In the genomic region with DNA sequence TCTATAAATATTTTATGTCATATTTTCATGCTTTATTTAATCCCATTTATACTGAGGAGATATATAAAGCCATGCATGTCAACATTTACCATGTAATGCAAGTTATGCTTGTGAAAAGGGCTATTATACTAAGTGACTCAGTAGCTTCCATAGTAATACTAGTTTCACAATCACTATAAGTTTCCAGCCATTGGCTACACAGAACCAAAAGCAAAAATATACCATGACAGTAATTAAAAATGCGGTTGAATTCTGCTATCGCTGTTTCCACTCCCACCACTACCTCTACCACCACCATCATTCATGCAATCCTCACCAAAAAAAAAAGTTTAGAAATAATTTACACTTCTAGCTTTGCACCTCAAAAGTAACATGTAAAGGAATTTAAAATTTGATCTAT, we compare ENCODE assay signal across 12 cellular contexts.
DNase-seq lines count a peak whose midpoint lies in the region; ATAC-seq, FAIRE-seq and TF ChIP-seq lines count a peak whose summit lies in the region.
"Had no signal": no experiment of that assay in that cellular context is flagged by ENCODE, and none has a peak within 500 bp of the region (broad histone marks: within the 10 kb centered on the region; RNA-seq: fewer than 3 reads in every experiment).

No MANE protein-coding gene starts in this region.

- no peaks in the 10 kb centered on the region for H3K9me3 Mint-ChIP-seq in CD8-positive, alpha-beta T cell

- no peaks in the 10 kb centered on the region for H3F3A ChIP-seq in PC-9 (ENCODE audit: insufficient read depth, low read depth)

- H3K4me3 ChIP-seq in CD8-positive, alpha-beta T cell (ENCODE audit: low read depth, low read length), result no peak overlapping the region
- H3K4me3 ChIP-seq in bronchial epithelial cell (ENCODE audit: low read depth, low read length) (no peak overlapping the region), PC-9 (no peak overlapping the region)
- H3K4me3 ChIP-seq: BLaER1, psoas muscle had no signal

- FAIRE-seq in bronchial epithelial cell (lab: Jason Lieb, UNC), result no peak

- no peaks in the 10 kb centered on the region for H3K36me3 ChIP-seq in CD8-positive, alpha-beta T cell (ENCODE audit: insufficient read depth, low read length)
- H3K36me3 ChIP-seq in bronchial epithelial cell (ENCODE audit: control insufficient read depth, insufficient read depth, low read length), result no peaks in the 10 kb centered on the region
- no peaks in the 10 kb centered on the region for H3K36me3 ChIP-seq in PC-9 (ENCODE audit: low read depth)
- H3K36me3 ChIP-seq: BLaER1 had no signal

- no peak for TF ChIP-seq CTCF in CD8-positive, alpha-beta T cell (IDR thresholded peaks at IDR 0.05)
- TF ChIP-seq CTCF in bronchial epithelial cell (IDR thresholded peaks at IDR 0.05; ENCODE audit: insufficient read depth, low read length, severe bottlenecking) (no peak), PC-9 (conservative IDR thresholded peaks at IDR 0.05) (no peak)

- DNase-seq in CD8-positive, alpha-beta T cell, result no peak
- DNase-seq in bronchial epithelial cell (ENCODE audit: low read depth) (peak; percentile 46), Kasumi-1 (lab: John Stamatoyannopoulos, UW) (no peak), NCI-H187 (lab: John Stamatoyannopoulos, UW) (no peak), occipital lobe (lab: John Stamatoyannopoulos, UW) (no peak), PC-9 (no peak)
- DNase-seq: activated effector memory CD4-positive, alpha-beta T cell treated with Interleukin-2 at 50 U/mL for 16 hours; psoas muscle had no signal

- H4K20me1 ChIP-seq in PC-9 (ENCODE audit: insufficient read depth), result no peaks in the 10 kb centered on the region
- H4K20me1 ChIP-seq: BLaER1 had no signal

- CTCF ChIA-PET in CD8-positive, alpha-beta T cell (lab: Charles Lee), result interaction anchor here (0.6 kb wide), 1 partner anchor 653 kb away, joined by 3 read pairs; no protein-coding TSS in a partner anchor
- CTCF ChIA-PET in PC-9 (lab: Charles Lee), result no interaction called here

- peaks cover 26% of the 10 kb centered on the region for H3K4me1 ChIP-seq in CD8-positive, alpha-beta T cell (ENCODE audit: insufficient read depth, low read length)
- peaks cover 29% of the 10 kb centered on the region for H3K4me1 ChIP-seq in PC-9 (replicated peaks; ENCODE audit: insufficient read depth)
- H3K4me1 ChIP-seq: BLaER1 had no signal

- no peak overlapping the region for H3K4me2 ChIP-seq in PC-9
- H3K4me2 ChIP-seq: BLaER1 had no signal

- no peak overlapping the region for H2AFZ ChIP-seq in PC-9

- no peak overlapping the region for H3K27ac Mint-ChIP-seq in CD8-positive, alpha-beta T cell

- peaks cover 6% of the 10 kb centered on the region; the same call in 1 of the 2 replicates for H3K79me2 ChIP-seq in PC-9 (ENCODE audit: low read depth)

- no TSS peak for BruUV-seq in PC-9 (replicated peaks; lab: Mats Ljungman, UMichigan)

- no peak overlapping the region for H3K4me3 Mint-ChIP-seq in CD8-positive, alpha-beta T cell

- POLR2A ChIA-PET in CD8-positive, alpha-beta T cell (lab: Charles Lee), result no interaction called here
- POLR2A ChIA-PET in PC-9 (lab: Charles Lee; ENCODE audit: unreplicated experiment), result no interaction called here

- peaks cover 88% of the 10 kb centered on the region for H3K4me1 Mint-ChIP-seq in CD8-positive, alpha-beta T cell (ENCODE audit: low read depth)

- no peak overlapping the region for H3K27ac ChIP-seq in CD8-positive, alpha-beta T cell (ENCODE audit: low read depth, low read length)
- no peak overlapping the region for H3K27ac ChIP-seq in PC-9
- H3K27ac ChIP-seq: BLaER1, psoas muscle had no signal

- no peaks in the 10 kb centered on the region for H3K27me3 Mint-ChIP-seq in CD8-positive, alpha-beta T cell (ENCODE audit: low read depth)

- no peaks in the 10 kb centered on the region for H3K9me3 ChIP-seq in CD8-positive, alpha-beta T cell (ENCODE audit: low read length)
- no peaks in the 10 kb centered on the region for H3K9me3 ChIP-seq in PC-9 (ENCODE audit: insufficient read depth, low read depth)
- H3K9me3 ChIP-seq: BLaER1, psoas muscle had no signal

- intact Hi-C loops in CD8-positive, alpha-beta T cell (cut with DNase I, micrococcal nuclease), result no loop called here
- intact Hi-C loops in PC-9 (cut with micrococcal nuclease; ENCODE audit: unreplicated experiment), result no loop called here

- H3K27me3 ChIP-seq in CD8-positive, alpha-beta T cell (ENCODE audit: insufficient read depth, low read length), result no peaks in the 10 kb centered on the region
- no peaks in the 10 kb centered on the region for H3K27me3 ChIP-seq in bronchial epithelial cell (ENCODE audit: control insufficient read depth, insufficient read depth, low read length)
- no peaks in the 10 kb centered on the region for H3K27me3 ChIP-seq in PC-9 (ENCODE audit: insufficient read depth, low read depth)
- H3K27me3 ChIP-seq: BLaER1 had no signal

- ATAC-seq in CD8-positive, alpha-beta T cell, result peak; percentile 49
- peak; percentile 47 for ATAC-seq in GM18870 (IDR thresholded peaks at IDR 0.05; ENCODE audit: unreplicated experiment)
- peak; percentile 58 for ATAC-seq in HG03565 (IDR thresholded peaks at IDR 0.05; ENCODE audit: unreplicated experiment)
- ATAC-seq: psoas muscle, Right ventricle myocardium inferior had no signal

- H3K9me2 ChIP-seq in PC-9 (ENCODE audit: insufficient read depth), result no peaks in the 10 kb centered on the region

- H3K36me3 Mint-ChIP-seq in CD8-positive, alpha-beta T cell, result no peaks in the 10 kb centered on the region
